In genomic region chr14:68734231-68734732, GRCh38 we compare ENCODE assay signal across 8 cellular contexts. TPM values are rescaled to one million over a fixed set of nuclear protein-coding genes. Genes with fewer than 3 reads are reported as not detected.
DNase-seq lines count a peak whose midpoint lies in the region; ATAC-seq, FAIRE-seq and TF ChIP-seq lines count a peak whose summit lies in the region.

No MANE protein-coding gene starts in this region.

- H3K4me3 Mint-ChIP-seq in central memory CD8-positive, alpha-beta T cell: peak overlapping the region; percentile 53

- no peak overlapping the region for H3K4me3 ChIP-seq in SU-DHL-6 (ENCODE audit: insufficient read depth, low read length, poor library complexity, severe bottlenecking)

- no peak for TF ChIP-seq CTCF in SU-DHL-6 (IDR thresholded peaks at IDR 0.05; ENCODE audit: insufficient read depth, low read length, poor library complexity, severe bottlenecking)

- H3K27me3 ChIP-seq in SU-DHL-6 (ENCODE audit: low read length): no peaks in the 10 kb centered on the region

- DNase-seq in A172 (ENCODE audit: low spot score): peak; percentile 14
- no peak for DNase-seq in central memory CD8-positive, alpha-beta T cell (ENCODE audit: low spot score in 2 of 2)
- DNase-seq in stimulated activated CD8-positive, alpha-beta memory T cell treated with anti-CD3 and anti-CD28 coated beads, Interleukin-4, amount 100 ng/mL, for 48 hours: peak; percentile 61
- DNase-seq in COLO829 (ENCODE audit: low spot score): no peak
- DNase-seq in RCC 7860 (ENCODE audit: low spot score): no peak

- H3K4me1 Mint-ChIP-seq in central memory CD8-positive, alpha-beta T cell: peaks cover 42% of the 10 kb centered on the region

- no peak overlapping the region for H2AFZ ChIP-seq in SU-DHL-6 (ENCODE audit: low read depth, low read length, severe bottlenecking)

- no peak overlapping the region for H3K9ac ChIP-seq in SU-DHL-6 (ENCODE audit: low read length)

- ATAC-seq in GM21529 (IDR thresholded peaks at IDR 0.05; ENCODE audit: unreplicated experiment): peak; percentile 70
- peak; percentile 71 for ATAC-seq in central memory CD8-positive, alpha-beta T cell (replicated peaks; ENCODE audit: extremely low read depth, poor library complexity, severe bottlenecking)
- ATAC-seq in GM19324 (IDR thresholded peaks at IDR 0.05; ENCODE audit: low FRiP score, unreplicated experiment): no peak

- H3K27ac Mint-ChIP-seq in central memory CD8-positive, alpha-beta T cell (ENCODE audit: low read depth): peak overlapping the region; percentile 79

- no peaks in the 10 kb centered on the region for H3K36me3 Mint-ChIP-seq in central memory CD8-positive, alpha-beta T cell (ENCODE audit: insufficient read depth)

- H3F3A ChIP-seq in SU-DHL-6 (ENCODE audit: insufficient read depth): peaks cover 3% of the 10 kb centered on the region; the same call in 1 of the 2 replicates

- H3K27me3 Mint-ChIP-seq in central memory CD8-positive, alpha-beta T cell: no peaks in the 10 kb centered on the region

- H3K4me2 ChIP-seq in SU-DHL-6 (ENCODE audit: low read depth, low read length, poor library complexity, severe bottlenecking): peak overlapping the region; percentile 26

- H3K27ac ChIP-seq in SU-DHL-6 (ENCODE audit: low read depth, low read length): no peak overlapping the region

- H3K79me2 ChIP-seq in SU-DHL-6 (ENCODE audit: insufficient read depth, low read length): no peaks in the 10 kb centered on the region

- H3K9me3 ChIP-seq in SU-DHL-6 (ENCODE audit: insufficient read depth, low read length): no peaks in the 10 kb centered on the region

- no peaks in the 10 kb centered on the region for H3K9me3 Mint-ChIP-seq in central memory CD8-positive, alpha-beta T cell

- FAIRE-seq in RCC 7860 (lab: Jason Lieb, UNC): no peak

- H4K20me1 ChIP-seq in SU-DHL-6 (ENCODE audit: low read depth, low read length): no peaks in the 10 kb centered on the region

- no peaks in the 10 kb centered on the region for H3K9me2 ChIP-seq in SU-DHL-6 (replicated peaks; ENCODE audit: insufficient read depth, low read length)

- H3K36me3 ChIP-seq in SU-DHL-6 (ENCODE audit: low read length): no peaks in the 10 kb centered on the region

RNA-seq across cellular contexts. Expression of gene ZFP36L1, which starts 58.6 kb away (rescaled TPM):
- total RNA-seq in A172 (2014; rRNA removed; shearing (Covaris generic)): 39.7 and 49.7 TPM in 2 replicates

Comparison
In these comparisons a context has a peak if more than half of its experiments do, and no peak if none do; other contexts are left out.
1. DNase-seq: peak in A172 (single experiment) and stimulated activated CD8-positive, alpha-beta memory T cell treated with anti-CD3 and anti-CD28 coated beads, Interleukin-4, amount 100 ng/mL, for 48 hours (single experiment); none in central memory CD8-positive, alpha-beta T cell (0 of 2), COLO829 (single experiment) and RCC 7860 (single experiment).